Comparison of ENCODE assay signal across 1 cellular context in genomic region chr17:60169921-60170817, GRCh38.
TF ChIP-seq lines count a peak whose summit lies in the region.

No MANE protein-coding gene starts in this region.

TF ChIP-seq in A549, 52 proteins besides CTCF, POLR2A, EP300 and RAD21:
- TF ChIP-seq USF2 (IDR thresholded peaks at IDR 0.05) (no peak), CEBPB (IDR thresholded peaks at IDR 0.05) (0 out of 4 replicates have a peak, but pooled peaks of 1 of the 2 experiments have one; percentile 27), POLR2AphosphoS2 (conservative IDR thresholded peaks at IDR 0.05; ENCODE audit: low read length) (no peak), ZC3H11A (IDR thresholded peaks at IDR 0.05) (no peak)
